Comparison of ENCODE assay signal across 1 cellular context in genomic region chr20:58982406-58983114, GRCh38.
TF ChIP-seq lines count a peak whose summit lies in the region.

No MANE protein-coding gene starts in this region.

TF ChIP-seq in HepG2, 621 proteins besides CTCF, POLR2A, EP300 and RAD21 (continues in another document):
- TF ChIP-seq ZNF501 (CRISPR knock-in tag; IDR thresholded peaks at IDR 0.05) (0 out of 2 replicates have a peak, but pooled peaks have one; percentile 28), HCFC1 (IDR thresholded peaks at IDR 0.05; ENCODE audit: low read depth, low read length) (no peak), TP53 (CRISPR knock-in tag; conservative IDR thresholded peaks at IDR 0.05) (no peak), HMGXB4 (CRISPR knock-in tag; IDR thresholded peaks at IDR 0.05; ENCODE audit: borderline replicate concordance in 1 of 2, low read depth in 1 of 2) (no peak), ZNF546 (CRISPR knock-in tag; conservative IDR thresholded peaks at IDR 0.05) (0 out of 2 replicates have a peak, but pooled peaks have one; percentile 10), CC2D1A (CRISPR knock-in tag; IDR thresholded peaks at IDR 0.05) (peak; percentile 68; the same call in 1 of the 2 replicates), ARID4A (CRISPR knock-in tag; IDR thresholded peaks at IDR 0.05; ENCODE audit: borderline replicate concordance) (no peak), TFAP4 (IDR thresholded peaks at IDR 0.05; ENCODE audit: borderline replicate concordance, low read depth) (no peak), MAFF (IDR thresholded peaks at IDR 0.05; ENCODE audit: low read depth, low read length) (no peak), SP4 (CRISPR knock-in tag; IDR thresholded peaks at IDR 0.05) (peak; percentile 51; the same call in 1 of the 2 replicates), REST (IDR thresholded peaks at IDR 0.05; ENCODE audit: borderline replicate concordance in 1 of 2, low read depth in 1 of 2, low read length in 2 of 2) (no peak), ZNF44 (CRISPR knock-in tag; IDR thresholded peaks at IDR 0.05) (no peak), ZNF782 (CRISPR knock-in tag; IDR thresholded peaks at IDR 0.05; ENCODE audit: borderline replicate concordance) (0 out of 2 replicates have a peak, but pooled peaks have one; percentile 39), ZNF776 (CRISPR knock-in tag; IDR thresholded peaks at IDR 0.05) (0 out of 2 replicates have a peak, but pooled peaks have one; percentile 51), ZNF547 (CRISPR knock-in tag; IDR thresholded peaks at IDR 0.05) (no peak), ZNF24 (IDR thresholded peaks at IDR 0.05) (no peak), ZBTB25 (CRISPR knock-in tag; IDR thresholded peaks at IDR 0.05) (no peak), ZSCAN25 (CRISPR knock-in tag; IDR thresholded peaks at IDR 0.05) (0 out of 2 replicates have a peak, but pooled peaks have one; percentile 33), ZNF138 (CRISPR knock-in tag; IDR thresholded peaks at IDR 0.05; ENCODE audit: low read depth) (peak; percentile 47; the same call in 1 of the 2 replicates), BRF2 (CRISPR knock-in tag; IDR thresholded peaks at IDR 0.05) (no peak), ZBTB4 (CRISPR knock-in tag; IDR thresholded peaks at IDR 0.05; ENCODE audit: borderline replicate concordance) (peak; percentile 54; the same call in 1 of the 2 replicates), NBN (conservative IDR thresholded peaks at IDR 0.05) (no peak), TRIM24 (CRISPR knock-in tag; IDR thresholded peaks at IDR 0.05) (0 out of 2 replicates have a peak, but pooled peaks have one; percentile 18), TRIM22 (IDR thresholded peaks at IDR 0.05) (no peak), ELF4 (CRISPR knock-in tag; IDR thresholded peaks at IDR 0.05; ENCODE audit: borderline replicate concordance) (peak; percentile 60; the same call in 1 of the 2 replicates), MIER2 (CRISPR knock-in tag; IDR thresholded peaks at IDR 0.05) (no peak), ZBTB8A (CRISPR knock-in tag; IDR thresholded peaks at IDR 0.05; ENCODE audit: borderline replicate concordance, low read depth) (no peak), ZNF33A (CRISPR knock-in tag; IDR thresholded peaks at IDR 0.05; ENCODE audit: borderline replicate concordance) (0 out of 2 replicates have a peak, but pooled peaks have one; percentile 47), MED13 (CRISPR knock-in tag; IDR thresholded peaks at IDR 0.05) (no peak), SRSF1 (optimal IDR thresholded peaks at IDR 0.05; ENCODE audit: low read depth, low read length) (no peak), ZNF687 (CRISPR knock-in tag; IDR thresholded peaks at IDR 0.05) (no peak), EZH2 (conservative IDR thresholded peaks at IDR 0.05; ENCODE audit: low read depth, low read length) (no peak), ZNF790 (CRISPR knock-in tag; IDR thresholded peaks at IDR 0.05; ENCODE audit: borderline replicate concordance) (peak; percentile 32; the same call in 1 of the 2 replicates), ARNT2 (CRISPR knock-in tag; IDR thresholded peaks at IDR 0.05; ENCODE audit: low read depth) (peak; percentile 34; the same call in 1 of the 2 replicates), ZNF724P (CRISPR knock-in tag; IDR thresholded peaks at IDR 0.05; ENCODE audit: borderline replicate concordance) (0 out of 2 replicates have a peak, but pooled peaks have one; percentile 13), ZNF484 (CRISPR knock-in tag; IDR thresholded peaks at IDR 0.05; ENCODE audit: borderline replicate concordance, low read depth) (no peak)
